Comparison of ENCODE assay signal across 21 cellular contexts in the genomic region with DNA sequence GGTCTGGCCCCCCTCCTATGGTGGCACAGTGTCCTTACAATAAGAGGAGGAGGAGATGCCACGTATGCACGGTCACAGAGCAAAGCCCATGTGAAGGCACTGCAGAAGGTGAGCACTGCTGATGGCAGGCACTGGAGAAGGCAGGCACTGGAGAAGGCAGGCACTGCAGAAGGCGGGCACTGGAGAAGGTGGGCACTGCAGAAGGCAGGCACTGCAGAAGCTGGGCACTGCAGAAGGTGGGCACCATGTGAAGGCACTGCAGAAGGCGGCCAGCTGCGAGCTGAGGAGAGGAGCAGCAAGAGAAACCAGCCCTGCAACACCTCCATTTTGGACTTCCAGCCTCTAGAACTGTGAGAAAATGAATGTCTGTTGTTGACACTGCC. TPM values are rescaled to one million over a fixed set of nuclear protein-coding genes. Genes with fewer than 3 reads are reported as not detected.
DNase-seq lines count a peak whose midpoint lies in the region; ATAC-seq, FAIRE-seq and TF ChIP-seq lines count a peak whose summit lies in the region.
"Had no signal": no experiment of that assay in that cellular context is flagged by ENCODE, and none has a peak within 500 bp of the region (broad histone marks: within the 10 kb centered on the region; RNA-seq: fewer than 3 reads in every experiment).

No MANE protein-coding gene starts in this region.

- H3K9me3 Mint-ChIP-seq in activated naive CD4-positive, alpha-beta T cell treated with anti-CD3 and anti-CD28 coated beads, Interleukin-2, amount 10 ng/mL, durations not matched to agents 7 days and 5 days = peaks cover 2% of the 10 kb centered on the region
- no peaks in the 10 kb centered on the region for H3K9me3 Mint-ChIP-seq in stimulated activated memory B cell treated with anti-CD40 and anti-IgM and Interleukin-4, amounts not matched to agents 10 μg/mL and 1 μg/mL and 100 μg/mL, for 72 hours

- no peak for FAIRE-seq in GM12878 (lab: Jason Lieb, UNC)
- FAIRE-seq: endometrium, HepG2 had no signal

- H3K36me3 ChIP-seq in Peyer's patch (no peaks in the 10 kb centered on the region), GM12878 (ENCODE audit: control insufficient read depth in 2 of 2, insufficient read depth in 2 of 2, low read length in 1 of 2) (no peaks in the 10 kb centered on the region), brain microvascular endothelial cell (replicated peaks) (no peaks in the 10 kb centered on the region), uterus (no peaks in the 10 kb centered on the region)
- H3K36me3 ChIP-seq: colonic mucosa, heart right ventricle, lower lobe of right lung, thyroid gland had no signal

- peak overlapping the region; percentile 93 for H3K27ac Mint-ChIP-seq in activated naive CD4-positive, alpha-beta T cell treated with anti-CD3 and anti-CD28 coated beads, Interleukin-2, amount 10 ng/mL, durations not matched to agents 7 days and 5 days
- H3K27ac Mint-ChIP-seq in stimulated activated memory B cell treated with anti-CD40 and anti-IgM and Interleukin-4, amounts not matched to agents 10 μg/mL and 1 μg/mL and 100 μg/mL, for 72 hours = peak overlapping the region; percentile 100

- POLR2A ChIA-PET in GM12878 (lab: Charles Lee) = no interaction called here

- H3K4me1 Mint-ChIP-seq in activated naive CD4-positive, alpha-beta T cell treated with anti-CD3 and anti-CD28 coated beads, Interleukin-2, amount 10 ng/mL, durations not matched to agents 7 days and 5 days = peaks cover 46% of the 10 kb centered on the region
- H3K4me1 Mint-ChIP-seq in stimulated activated memory B cell treated with anti-CD40 and anti-IgM and Interleukin-4, amounts not matched to agents 10 μg/mL and 1 μg/mL and 100 μg/mL, for 72 hours = peaks cover 45% of the 10 kb centered on the region

- H2AFZ ChIP-seq in GM12878 (ENCODE audit: control insufficient read depth, low read depth, low read length) = peak overlapping the region; percentile 62
- H2AFZ ChIP-seq: GM23248 had no signal

- H3K27me3 ChIP-seq in Peyer's patch = no peaks in the 10 kb centered on the region
- no peaks in the 10 kb centered on the region for H3K27me3 ChIP-seq in GM12878 (replicated peaks in 1 of 2; ENCODE audit: control insufficient read depth in 2 of 2, insufficient read depth in 2 of 2, low read length in 1 of 2)
- H3K27me3 ChIP-seq in brain microvascular endothelial cell (replicated peaks) = no peaks in the 10 kb centered on the region
- no peaks in the 10 kb centered on the region for H3K27me3 ChIP-seq in uterus
- H3K27me3 ChIP-seq: colonic mucosa, heart right ventricle, thyroid gland had no signal

- no peak for TF ChIP-seq EP300 in GM12878 (IDR thresholded peaks at IDR 0.05; ENCODE audit: borderline replicate concordance in 1 of 2, control insufficient read depth in 1 of 2, low read depth in 2 of 2, low read length in 2 of 2)

- BruUV-seq in GM12878 (replicated peaks; lab: Mats Ljungman, UMichigan) = no TSS peak

- no peaks in the 10 kb centered on the region for H3K36me3 Mint-ChIP-seq in activated naive CD4-positive, alpha-beta T cell treated with anti-CD3 and anti-CD28 coated beads, Interleukin-2, amount 10 ng/mL, durations not matched to agents 7 days and 5 days
- no peaks in the 10 kb centered on the region for H3K36me3 Mint-ChIP-seq in stimulated activated memory B cell treated with anti-CD40 and anti-IgM and Interleukin-4, amounts not matched to agents 10 μg/mL and 1 μg/mL and 100 μg/mL, for 72 hours

- no peaks in the 10 kb centered on the region for H4K20me1 ChIP-seq in GM12878 (ENCODE audit: control insufficient read depth, insufficient read depth)

- H3K4me1 ChIP-seq in Peyer's patch = peaks cover 0 to 6% (median 3%) of the 10 kb centered on the region in 4 donors
- peaks cover 35% of the 10 kb centered on the region for H3K4me1 ChIP-seq in GM12878 (ENCODE audit: control insufficient read depth, insufficient read depth, low read length)
- H3K4me1 ChIP-seq in uterus = no peaks in the 10 kb centered on the region
- H3K4me1 ChIP-seq: colonic mucosa, heart right ventricle, lower lobe of right lung, thyroid gland had no signal

- TF ChIP-seq POLR2A in Peyer's patch (IDR thresholded peaks at IDR 0.05) (no peak), GM12878 (IDR thresholded peaks at IDR 0.05; ENCODE audit: low read depth, low read length) (no peak), uterus (IDR thresholded peaks at IDR 0.05) (no peak)

- SMC1A ChIA-PET in GM12878 (lab: Charles Lee; ENCODE audit: uncharacterized antibody, unreplicated experiment) = no interaction called here

- H3K27me3 Mint-ChIP-seq in activated naive CD4-positive, alpha-beta T cell treated with anti-CD3 and anti-CD28 coated beads, Interleukin-2, amount 10 ng/mL, durations not matched to agents 7 days and 5 days = no peaks in the 10 kb centered on the region
- no peaks in the 10 kb centered on the region for H3K27me3 Mint-ChIP-seq in stimulated activated memory B cell treated with anti-CD40 and anti-IgM and Interleukin-4, amounts not matched to agents 10 μg/mL and 1 μg/mL and 100 μg/mL, for 72 hours

- intact Hi-C loops in GM12878 (cut with micrococcal nuclease; ENCODE audit: unreplicated experiment) = no loop called here
- intact Hi-C loops in uterus (cut with DNase I; ENCODE audit: low total_unique reads) = no loop called here

- TF ChIP-seq CTCF in Peyer's patch (IDR thresholded peaks at IDR 0.05) (no peak), GM12878 (IDR thresholded peaks at IDR 0.05 in 2 of 3, conservative IDR thresholded peaks at IDR 0.05 in 1 of 3; ENCODE audit: control insufficient read depth in 2 of 3, extremely low read depth in 1 of 3, insufficient read depth in 1 of 3, low read depth in 3 of 3, low read length in 3 of 3) (no peak), brain microvascular endothelial cell (IDR thresholded peaks at IDR 0.05; ENCODE audit: low read depth, low read length, missing control alignments) (no peak), uterus (IDR thresholded peaks at IDR 0.05) (no peak)

- H3K9me3 ChIP-seq in Peyer's patch (no peaks in the 10 kb centered on the region), GM12878 (replicated peaks; ENCODE audit: control insufficient read depth, insufficient read depth, low read length) (peaks cover 3% of the 10 kb centered on the region; the same call in 2 of the 3 replicates), uterus (no peaks in the 10 kb centered on the region)
- H3K9me3 ChIP-seq: colonic mucosa, lower lobe of right lung, thyroid gland had no signal

- no peaks in the 10 kb centered on the region for H3K79me2 ChIP-seq in GM12878 (ENCODE audit: control insufficient read depth, insufficient read depth, low read length)

- CTCF ChIA-PET in activated naive CD4-positive, alpha-beta T cell treated with anti-CD3 and anti-CD28 coated beads, Interleukin-2, amount 10 ng/mL, durations not matched to agents 7 days and 5 days (lab: Charles Lee) = no interaction called here
- CTCF ChIA-PET in GM12878 (lab: Yijun Ruan, JAX) = no interaction called here

- WGBS in GM12878 (ENCODE audit: insufficient coverage, insufficient replicate concordance, low lambda C conversion rate, missing lambda C conversion rate) = 91% methylated on average over 5 of the region's 5 CpGs

- DNase-seq in activated naive CD4-positive, alpha-beta T cell treated with anti-CD3 and anti-CD28 coated beads, Interleukin-2, amount 10 ng/mL, durations not matched to agents 7 days and 5 days = no peak
- no peak for DNase-seq in activated naive CD4-positive, alpha-beta T cell treated with Interleukin-2 at 50 U/mL for 16 hours
- DNase-seq in Peyer's patch (no peak), GM12878 (ENCODE audit: low read depth, low spot score) (no peak), brain microvascular endothelial cell (no peak), uterus (no peak)
- DNase-seq: activated gamma-delta T cell treated with Interleukin-2 at 50 U/mL for 16 hours, Calu3, colonic mucosa, GM23248, heart right ventricle, lower lobe of right lung, NCI-H1436, NCI-H526, thyroid gland had no signal

- peak overlapping the region; percentile 90; the same call in 1 of the 2 replicates for H3K4me2 ChIP-seq in GM12878 (ENCODE audit: control insufficient read depth, insufficient read depth)

- in situ Hi-C loops in GM12878 (cut with MboI) (loop anchor here (10.0 kb wide), 1 partner anchor 584 kb away; no protein-coding TSS in a partner anchor), brain microvascular endothelial cell (cut with HindIII; ENCODE audit: low pct_ligation_motif_present, low sequenced_read_pairs) (no loop called here)

- RAD21 ChIA-PET in GM12878 (lab: Charles Lee; ENCODE audit: unreplicated experiment) = no interaction called here

- no peak overlapping the region for H3K9ac ChIP-seq in GM12878 (ENCODE audit: control insufficient read depth, insufficient read depth, low read length)
- H3K9ac ChIP-seq: GM23248 had no signal

- H3K4me3 Mint-ChIP-seq in activated naive CD4-positive, alpha-beta T cell treated with anti-CD3 and anti-CD28 coated beads, Interleukin-2, amount 10 ng/mL, durations not matched to agents 7 days and 5 days = no peak overlapping the region
- H3K4me3 Mint-ChIP-seq in stimulated activated memory B cell treated with anti-CD40 and anti-IgM and Interleukin-4, amounts not matched to agents 10 μg/mL and 1 μg/mL and 100 μg/mL, for 72 hours = no peak overlapping the region

- H3K4me3 ChIP-seq in Peyer's patch = no peak overlapping the region
- H3K4me3 ChIP-seq in GM12878 = no peak overlapping the region
- H3K4me3 ChIP-seq in brain microvascular endothelial cell (ENCODE audit: low read depth, low read length) = no peak overlapping the region
- no peak overlapping the region for H3K4me3 ChIP-seq in uterus
- H3K4me3 ChIP-seq: colonic mucosa, GM23248, heart right ventricle, lower lobe of right lung, thyroid gland had no signal

- H3K27ac ChIP-seq in Peyer's patch (peak overlapping the region in 3 of 4 donors; percentile 30 to 82 (median 79)), GM12878 (ENCODE audit: control insufficient read depth, insufficient read depth) (no peak overlapping the region; the same call in 1 of the 2 replicates), brain microvascular endothelial cell (no peak overlapping the region), uterus (no peak overlapping the region)
- H3K27ac ChIP-seq: colonic mucosa, GM23248, heart right ventricle, lower lobe of right lung, thyroid gland had no signal

- ATAC-seq in GM12878 = no peak
- no peak for ATAC-seq in stimulated activated memory B cell treated with anti-CD40 and anti-IgM and Interleukin-4, amounts not matched to agents 10 μg/mL and 1 μg/mL and 100 μg/mL, for 72 hours
- no peak for ATAC-seq in GM21390 (IDR thresholded peaks at IDR 0.05; ENCODE audit: unreplicated experiment)
- ATAC-seq: heart right ventricle, Right ventricle myocardium inferior, sciatic nerve had no signal

- no peak for TF ChIP-seq RAD21 in GM12878 (IDR thresholded peaks at IDR 0.05; ENCODE audit: insufficient read depth, low read depth, low read length)

RNA-seq across cellular contexts. Expression of gene MEX3C, which starts 46.3 kb away (rescaled TPM):
- total RNA-seq in Peyer's patch = 10 to 100 TPM; 16.5 to 37.1 (median 23.2) TPM
- 72.3 and 79.5 TPM in 2 replicates for total RNA-seq in GM12878 (2013; cell fraction: nucleolus; rRNA removed)
- total RNA-seq in GM12878 (2014; rRNA removed) = 25.6 and 33.2 TPM in 2 replicates
- 28.7 and 29.6 TPM in 2 replicates for total RNA-seq in GM12878 (2014; rRNA removed; fragmentation: Illumina TruSeq; extraction: Trizol)
- total RNA-seq in GM12878 (2021) = 27.5 and 28.3 TPM in 2 replicates
- 9.7 TPM for polyA plus RNA-seq in GM12878 (2011; ENCODE audit: low read depth)
- 48.8 and 51.8 TPM in 2 replicates for polyA plus RNA-seq in GM12878 (2011; rRNA removed)
- 26.1 and 27.5 TPM in 2 replicates for polyA plus RNA-seq in GM12878 (2011; cell fraction: cytosol; rRNA removed)
- 28.5 and 37.9 TPM in 2 replicates for polyA plus RNA-seq in GM12878 (2011; cell fraction: nucleus; rRNA removed)
- 14.2 and 20.9 TPM in 2 replicates for polyA plus RNA-seq in GM12878 (2012)
- polyA plus RNA-seq in GM12878 (2014; fragmentation: Illumina TruSeq; extraction: Trizol) = 31.8 and 41.5 TPM in 2 replicates
- polyA plus RNA-seq in GM12878 (2014; fragmentation: Nextera tagmentation; extraction: Ambion mirVana) = 1 to 10 TPM; 7.9 to 9.9 TPM
- polyA plus RNA-seq in GM12878 (2014; rRNA removed) = 14.4 and 16.9 TPM in 2 replicates
- 1 to 10 TPM; 6.7 to 7.1 TPM for polyA plus RNA-seq in GM12878 (2016; fragmentation: Nextera tagmentation; extraction: Ambion mirVana)
- 67.7 and 88.7 TPM in 2 replicates for polyA minus RNA-seq in GM12878 (2011; rRNA and poly(A)+ RNA removed)
- 16.7 and 21.2 TPM in 2 replicates for polyA minus RNA-seq in GM12878 (2011; cell fraction: cytosol; rRNA and poly(A)+ RNA removed)
- 37.4 and 51.3 TPM in 2 replicates for polyA minus RNA-seq in GM12878 (2011; cell fraction: nucleus; rRNA and poly(A)+ RNA removed)
- 10 to 100 TPM; 20.7 to 69.4 (median 40.7) TPM for total RNA-seq in uterus

Comparison
In these comparisons a context has a peak if more than half of its experiments do, and no peak if none do; other contexts are left out.
1. H3K27ac ChIP-seq: peak in Peyer's patch (3 of 4); none in GM12878 (single experiment), brain microvascular endothelial cell (single experiment) and uterus (0 of 2).